Comparison of ENCODE assay signal across 8 cellular contexts in genomic region chr2:120346667-120347358, GRCh38. TPM values are rescaled to one million over a fixed set of nuclear protein-coding genes. Genes with fewer than 3 reads are reported as not detected.
DNase-seq lines count a peak whose midpoint lies in the region; ATAC-seq, FAIRE-seq and TF ChIP-seq lines count a peak whose summit lies in the region.

No MANE protein-coding gene starts in this region.

- POLR2A ChIA-PET in A549 (lab: Yijun Ruan, JAX) = interaction anchor here (1.6 kb wide), 1 partner anchor 729 kb away, joined by 4 read pairs; no protein-coding TSS in a partner anchor

- no peak overlapping the region for H3K9ac ChIP-seq in HUES6 (ENCODE audit: low read length)

- TF ChIP-seq CTCF in A549 (IDR thresholded peaks at IDR 0.05) (no peak), glutamatergic neuron (IDR thresholded peaks at IDR 0.05; ENCODE audit: partially characterized antibody, unreplicated experiment) (no peak)

- peak overlapping the region; percentile 81 for H3K4me3 Mint-ChIP-seq in glutamatergic neuron (ENCODE audit: unreplicated experiment)

- CTCF ChIA-PET in A549 (lab: Yijun Ruan, JAX) = interaction anchor here (0.8 to 6.3 kb wide), 8 partner anchors 9 to 733 kb away, joined by 3 to 101 read pairs (median 6); no protein-coding TSS in a partner anchor

- no peaks in the 10 kb centered on the region for H3K36me3 ChIP-seq in HUES6 (ENCODE audit: control insufficient read depth, insufficient read depth, low read length)

- FAIRE-seq in A549 (lab: Jason Lieb, UNC) = no peak

- H3K4me2 ChIP-seq in A549 = peak overlapping the region; percentile 94

- TF ChIP-seq POLR2A in A549 (IDR thresholded peaks at IDR 0.05; ENCODE audit: low read length) = no peak

- H3K9me3 Mint-ChIP-seq in glutamatergic neuron (ENCODE audit: unreplicated experiment) = peaks cover 4% of the 10 kb centered on the region

- DNase-seq in A549 (ENCODE audit: low read depth in 1 of 2, low spot score in 1 of 2) (peak in 1 of 2 experiments; percentile 38), glutamatergic neuron (peak; percentile 50), putamen (ENCODE audit: low spot score) (peak; percentile 23), UCSD-AML1 (lab: John Stamatoyannopoulos, UW; ENCODE audit: unreplicated experiment) (no peak)
- DNase-seq in activated CD8-positive, alpha-beta memory T cell treated with anti-CD3 and anti-CD28 coated beads, Interleukin-2, amount 50 U/mL, for 48 hours = peak; percentile 59

- H3K27me3 Mint-ChIP-seq in glutamatergic neuron (ENCODE audit: unreplicated experiment) = peaks cover 17% of the 10 kb centered on the region

- no peak for TF ChIP-seq EP300 in A549 (IDR thresholded peaks at IDR 0.05)

- H3K27ac ChIP-seq in A549 (peak overlapping the region; percentile 83 to 93), HUES6 (ENCODE audit: low read depth, low read length) (no peak overlapping the region)

- H3K27me3 ChIP-seq in HUES6 (ENCODE audit: control insufficient read depth, insufficient read depth, low read length) = peaks cover 97% of the 10 kb centered on the region

- H3K9me3 ChIP-seq in A549 (no peaks in the 10 kb centered on the region), HUES6 (ENCODE audit: control insufficient read depth, insufficient read depth, low read depth, low read length) (no peaks in the 10 kb centered on the region)

- H3K4me3 ChIP-seq in A549 = peak overlapping the region; percentile 85
- peak overlapping the region; percentile 47 for H3K4me3 ChIP-seq in HUES6 (ENCODE audit: low read depth, low read length)

- peaks cover 14% of the 10 kb centered on the region for H3K4me1 Mint-ChIP-seq in glutamatergic neuron (ENCODE audit: low read depth, unreplicated experiment)

- ATAC-seq in A549 = peak in 1 of 2 experiments; percentile 4; a peak in 3 of 6 replicates
- ATAC-seq in HG03469 (IDR thresholded peaks at IDR 0.05; ENCODE audit: unreplicated experiment) = no peak
- ATAC-seq in HG02759 (IDR thresholded peaks at IDR 0.05; ENCODE audit: unreplicated experiment) = no peak

- TF ChIP-seq RAD21 in A549 (conservative IDR thresholded peaks at IDR 0.05 in 1 of 2, IDR thresholded peaks at IDR 0.05 in 1 of 2) = no peak

- H3K4me1 ChIP-seq in A549 (peaks cover 31% of the 10 kb centered on the region), HUES6 (ENCODE audit: control insufficient read depth, insufficient read depth, low read length) (peaks cover 28% of the 10 kb centered on the region)

- H3K27ac Mint-ChIP-seq in glutamatergic neuron (ENCODE audit: unreplicated experiment) = no peak overlapping the region

- WGBS in A549 (ENCODE audit: missing lambda C conversion rate) = 3% methylated on average over 23 of the region's 54 CpGs

- H3K36me3 Mint-ChIP-seq in glutamatergic neuron (ENCODE audit: unreplicated experiment) = no peaks in the 10 kb centered on the region

TF ChIP-seq in A549, 52 proteins besides CTCF, POLR2A, EP300 and RAD21:
- no peak for TF ChIP-seq FOXS1 (CRISPR knock-in tag; IDR thresholded peaks at IDR 0.05)
- no peak for TF ChIP-seq SREBF2 (IDR thresholded peaks at IDR 0.05)
- TF ChIP-seq MYC (IDR thresholded peaks at IDR 0.05; ENCODE audit: borderline replicate concordance, low read length) = no peak
- TF ChIP-seq MAZ (IDR thresholded peaks at IDR 0.05; ENCODE audit: borderline replicate concordance, low read depth, low read length) = no peak
- no peak for TF ChIP-seq HOXA7 (CRISPR knock-in tag; IDR thresholded peaks at IDR 0.05)
- TF ChIP-seq CEBPB (IDR thresholded peaks at IDR 0.05) = peak; percentile 27 to 70; a peak in 3 of 4 replicates

RNA-seq across cellular contexts. Expression of gene INHBB, which starts 0.9 kb away (rescaled TPM):
- polyA plus RNA-seq in A549 (2011; rRNA removed) = 21.4 and 25.3 TPM in 2 replicates
- polyA plus RNA-seq in A549 (2012; cell fraction: cytosol; rRNA removed) = 14.3 and 17.6 TPM in 2 replicates
- polyA plus RNA-seq in A549 (2012; cell fraction: nucleus; rRNA removed) = 13.8 and 22.1 TPM in 2 replicates
- 7.2 to 9.3 TPM (median 9.2 TPM) in 3 replicates for polyA plus RNA-seq in A549 (2017; fragmentation: RNase III; extraction: RNeasy Plus Mini Kit Qiagen cat#74134 plus additional on column Dnase treatment)
- polyA minus RNA-seq in A549 (2011; rRNA and poly(A)+ RNA removed) = 27.5 and 33.4 TPM in 2 replicates
- 0.34 TPM for total RNA-seq in glutamatergic neuron (ENCODE audit: unreplicated experiment)
